ENCODE assay signal across 14 cellular contexts in the genomic region with DNA sequence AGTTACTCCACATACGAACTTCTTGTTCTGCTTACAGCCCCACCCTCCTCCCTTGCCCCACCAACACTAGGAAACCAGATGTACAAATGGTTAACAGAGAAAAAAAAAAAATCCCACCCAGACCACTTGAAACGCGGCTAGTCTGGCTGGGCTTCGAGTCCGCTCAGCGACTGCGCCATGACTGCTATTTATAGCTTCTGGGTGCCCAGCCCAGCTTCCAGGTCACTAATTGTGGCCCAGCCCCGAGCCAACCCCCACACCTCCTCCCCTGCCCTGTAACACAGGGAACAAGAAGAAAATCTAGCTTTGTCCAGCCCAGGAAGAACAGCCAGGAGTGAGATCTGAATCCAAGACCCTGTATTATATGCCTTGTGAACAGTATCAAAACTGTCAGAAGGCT. TPM values are rescaled to one million over a fixed set of nuclear protein-coding genes. Genes with fewer than 3 reads are reported as not detected.
"Had no signal": no experiment of that assay in that cellular context is flagged by ENCODE, and none has a peak within 500 bp of the region (broad histone marks: within the 10 kb centered on the region; RNA-seq: fewer than 3 reads in every experiment).

No MANE protein-coding gene starts in this region.

- ATAC-seq: activated CD8-positive, alpha-beta T cell treated with anti-CD3 and anti-CD28 coated beads for 36 hours; activated T-cell treated with anti-CD3 and anti-CD28 coated beads, Interleukin-2, amount 50 U/mL, for 4 hours; gastroesophageal sphincter had no signal

- H3K4me3 ChIP-seq: adrenal gland, dorsolateral prefrontal cortex, gastroesophageal sphincter, sigmoid colon had no signal

- H3K9me3 ChIP-seq: adrenal gland, gastroesophageal sphincter, sigmoid colon had no signal

- H3K27me3 ChIP-seq: adrenal gland, dorsolateral prefrontal cortex, gastroesophageal sphincter, sigmoid colon had no signal

- DNase-seq: activated B cell treated with CpG ODN at 0.5 μM for 24 hours; activated CD4-positive, alpha-beta T cell treated with anti-CD3 and anti-CD28 coated beads for 48 hours; activated CD8-positive, alpha-beta T cell treated with anti-CD3 and anti-CD28 coated beads for 36 hours; activated effector memory CD4-positive, alpha-beta T cell treated with anti-CD3 and anti-CD28 coated beads, Interleukin-2, amount 50 U/mL, for 16 hours; activated T-cell treated with anti-CD3 and anti-CD28 coated beads, Interleukin-2, amount 50 U/mL, for 4 hours; adrenal gland; dorsolateral prefrontal cortex; erythroblast; sigmoid colon; stimulated activated CD4-positive, alpha-beta T cell treated with anti-CD3 and anti-CD28 coated beads, Interleukin-12 subunit alpha, Interleukin-12 subunit beta, amount 100 ng/mL, for 4 hours; stimulated activated CD4-positive, alpha-beta T cell treated with anti-CD3 and anti-CD28 coated beads, Interleukin-2, amount 100 ng/mL, for 24 hours; substantia nigra; trophoblast cell had no signal

- H3K27ac ChIP-seq: adrenal gland, dorsolateral prefrontal cortex, gastroesophageal sphincter, sigmoid colon had no signal

- H3K36me3 ChIP-seq: adrenal gland, gastroesophageal sphincter, sigmoid colon had no signal

- H3K4me1 ChIP-seq: adrenal gland, gastroesophageal sphincter, sigmoid colon had no signal

RNA-seq across cellular contexts. Expression of a gene that starts 47.1 kb away (rescaled TPM):
- total RNA-seq: activated B cell treated with CpG ODN at 0.5 μM for 24 hours; activated CD8-positive, alpha-beta T cell treated with anti-CD3 and anti-CD28 coated beads for 36 hours; sigmoid colon had no signal
